Comparison of ENCODE assay signal across 12 cellular contexts in the genomic region with DNA sequence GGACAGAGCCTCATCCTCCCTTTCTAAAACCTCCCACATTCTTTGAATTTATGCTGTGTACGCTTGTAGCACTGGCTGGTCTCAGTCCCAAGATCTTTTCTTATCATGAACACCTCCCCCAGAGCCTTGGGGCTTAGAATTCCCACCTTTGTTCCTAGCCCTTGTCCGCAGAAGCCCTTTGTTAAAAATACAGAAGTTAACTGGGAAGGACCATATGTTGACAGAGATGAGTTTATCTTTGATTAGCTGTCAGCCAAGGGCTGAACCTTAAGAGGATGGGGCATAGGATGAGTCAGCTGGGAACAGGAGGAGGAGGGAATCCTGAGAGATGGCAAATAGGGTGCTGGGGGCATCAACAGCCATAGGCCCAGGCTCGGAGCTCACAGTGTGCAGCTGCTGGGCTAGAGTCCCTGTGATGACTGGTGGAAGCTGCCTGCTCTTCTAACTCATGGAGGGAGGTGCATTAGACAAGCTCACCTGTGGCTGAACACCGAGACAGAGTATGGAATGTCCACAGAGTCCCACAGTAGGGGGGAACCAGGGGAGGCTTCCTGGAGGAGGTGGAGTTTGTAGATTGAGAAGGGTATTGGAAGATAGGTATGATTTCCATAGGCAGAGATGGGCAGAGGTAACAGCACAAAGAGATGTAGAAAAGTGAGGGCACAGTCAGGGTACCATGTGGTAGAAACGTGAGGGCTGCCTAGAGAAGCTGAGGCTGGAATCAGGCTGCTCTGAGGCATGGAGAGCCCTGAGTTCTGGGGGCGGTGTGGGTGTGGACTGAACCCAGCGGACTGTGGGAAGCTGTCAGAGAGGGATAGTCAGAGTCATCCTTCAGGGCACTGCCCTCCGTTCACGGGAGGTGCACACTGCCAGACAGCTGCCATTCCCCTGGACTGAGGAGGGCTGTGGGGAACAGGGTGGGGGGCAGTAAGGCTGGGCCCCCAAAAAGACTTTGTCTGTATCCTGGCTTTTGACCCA. TPM values are rescaled to one million over a fixed set of nuclear protein-coding genes. Genes with fewer than 3 reads are reported as not detected.
DNase-seq lines count a peak whose midpoint lies in the region; ATAC-seq and TF ChIP-seq lines count a peak whose summit lies in the region.
"Had no signal": no experiment of that assay in that cellular context is flagged by ENCODE, and none has a peak within 500 bp of the region (broad histone marks: within the 10 kb centered on the region; RNA-seq: fewer than 3 reads in every experiment).

No MANE protein-coding gene starts in this region.

- TF ChIP-seq POLR2A in esophagus squamous epithelium (IDR thresholded peaks at IDR 0.05): no peak

- H3K4me1 Mint-ChIP-seq in stimulated activated effector memory CD8-positive, alpha-beta T cell treated with anti-CD3 and anti-CD28 coated beads, Interleukin-12 subunit alpha, Interleukin-12 subunit beta, amount 100 ng/mL, for 72 hours: peaks cover 61% of the 10 kb centered on the region

- H3K36me3 Mint-ChIP-seq in stimulated activated effector memory CD8-positive, alpha-beta T cell treated with anti-CD3 and anti-CD28 coated beads, Interleukin-12 subunit alpha, Interleukin-12 subunit beta, amount 100 ng/mL, for 72 hours: peaks cover 10% of the 10 kb centered on the region

- no peaks in the 10 kb centered on the region for H3K36me3 ChIP-seq in Panc1 (ENCODE audit: control insufficient read depth, insufficient read depth, low read length)
- H3K36me3 ChIP-seq in esophagus squamous epithelium: no peaks in the 10 kb centered on the region
- H3K36me3 ChIP-seq: prostate gland had no signal

- DNase-seq in NCI-H345 (lab: John Stamatoyannopoulos, UW) (peak; percentile 17), NCI-H345 treated with DMSO at 0.1 percent for 48 hours (lab: John Stamatoyannopoulos, UW; ENCODE audit: unreplicated experiment) (no peak), Panc1 (ENCODE audit: low read depth, low spot score) (no peak), esophagus squamous epithelium (lab: John Stamatoyannopoulos, UW) (no peak), GDM1 (lab: John Stamatoyannopoulos, UW) (no peak)
- DNase-seq in stimulated activated effector memory CD8-positive, alpha-beta T cell treated with anti-CD3 and anti-CD28 coated beads, Interleukin-12 subunit alpha, Interleukin-12 subunit beta, amount 100 ng/mL, for 72 hours (ENCODE audit: low spot score in 2 of 2): no peak
- DNase-seq: activated CD4-positive, alpha-beta T cell treated with anti-CD3 and anti-CD28 coated beads, Interleukin-2, amount 10 ng/mL, durations not matched to agents 7 days and 5 days; NCI-H1048 had no signal

- H3K27ac Mint-ChIP-seq in stimulated activated effector memory CD8-positive, alpha-beta T cell treated with anti-CD3 and anti-CD28 coated beads, Interleukin-12 subunit alpha, Interleukin-12 subunit beta, amount 100 ng/mL, for 72 hours: peak overlapping the region; percentile 86

- H3K27me3 ChIP-seq in Panc1 (ENCODE audit: control insufficient read depth, insufficient read depth, low read length): no peaks in the 10 kb centered on the region
- H3K27me3 ChIP-seq in esophagus squamous epithelium: no peaks in the 10 kb centered on the region

- BruUV-seq in Panc1 (replicated peaks; lab: Mats Ljungman, UMichigan): no TSS peak

- ATAC-seq in Panc1 (no peak), HG02981 (IDR thresholded peaks at IDR 0.05; ENCODE audit: unreplicated experiment) (no peak), GM21447 (IDR thresholded peaks at IDR 0.05; ENCODE audit: unreplicated experiment) (no peak)
- ATAC-seq in stimulated activated effector memory CD8-positive, alpha-beta T cell treated with anti-CD3 and anti-CD28 coated beads, Interleukin-12 subunit alpha, Interleukin-12 subunit beta, amount 100 ng/mL, for 72 hours: no peak

- WGBS in esophagus squamous epithelium, 2 donors: 72 to 80% methylated on average over 8 to 9 of the region's 9 CpGs

- no peaks in the 10 kb centered on the region for H3K9me3 Mint-ChIP-seq in stimulated activated effector memory CD8-positive, alpha-beta T cell treated with anti-CD3 and anti-CD28 coated beads, Interleukin-12 subunit alpha, Interleukin-12 subunit beta, amount 100 ng/mL, for 72 hours
- H3K9me3 Mint-ChIP-seq: activated CD4-positive, alpha-beta T cell treated with anti-CD3 and anti-CD28 coated beads, Interleukin-2, amount 10 ng/mL, durations not matched to agents 7 days and 5 days had no signal

- H3K9me3 ChIP-seq in Panc1 (ENCODE audit: control insufficient read depth, insufficient read depth, low read depth, low read length) (no peaks in the 10 kb centered on the region), esophagus squamous epithelium (no peaks in the 10 kb centered on the region)
- H3K9me3 ChIP-seq: prostate gland had no signal

- H3K4me1 ChIP-seq in Panc1 (ENCODE audit: control insufficient read depth, insufficient read depth, low read length) (peaks cover 39% of the 10 kb centered on the region), esophagus squamous epithelium (peaks cover 3 to 64% (median 11%) of the 10 kb centered on the region in 3 donors)
- H3K4me1 ChIP-seq: prostate gland had no signal

- in situ Hi-C loops in Panc1 (cut with HindIII; ENCODE audit: low pct_unique_long_range_greater_than_20kb, low sequenced_read_pairs): no loop called here

- intact Hi-C loops in Panc1 (cut with micrococcal nuclease; ENCODE audit: unreplicated experiment): loop anchor here (10.0 kb wide), 1 partner anchor 114 kb away; no protein-coding TSS in a partner anchor
- intact Hi-C loops in esophagus squamous epithelium (cut with DNase I): no loop called here

- CTCF ChIA-PET in Panc1 (lab: Charles Lee): no interaction called here

- no peak for TF ChIP-seq CTCF in Panc1 (IDR thresholded peaks at IDR 0.05)
- no peak for TF ChIP-seq CTCF in esophagus squamous epithelium (IDR thresholded peaks at IDR 0.05)

- H3K27ac ChIP-seq in Panc1 (ENCODE audit: low read length): peak overlapping the region; percentile 25
- H3K27ac ChIP-seq in esophagus squamous epithelium: peak overlapping the region in 3 of 4 donors; percentile 73 to 84 (median 73)
- H3K27ac ChIP-seq: 22Rv1, prostate gland had no signal

- no peak overlapping the region for H3K4me3 ChIP-seq in Panc1 (ENCODE audit: low read depth in 2 of 2, low read length in 2 of 2)
- H3K4me3 ChIP-seq in esophagus squamous epithelium: no peak overlapping the region
- H3K4me3 ChIP-seq: prostate gland had no signal

- POLR2A ChIA-PET in Panc1 (lab: Charles Lee): no interaction called here

- no peak overlapping the region for H3K4me3 Mint-ChIP-seq in stimulated activated effector memory CD8-positive, alpha-beta T cell treated with anti-CD3 and anti-CD28 coated beads, Interleukin-12 subunit alpha, Interleukin-12 subunit beta, amount 100 ng/mL, for 72 hours
- H3K4me3 Mint-ChIP-seq: activated CD4-positive, alpha-beta T cell treated with anti-CD3 and anti-CD28 coated beads, Interleukin-2, amount 10 ng/mL, durations not matched to agents 7 days and 5 days had no signal

RNA-seq across cellular contexts. Expression of gene MICAL2, which starts 9.9 kb away (rescaled TPM):
- 199 TPM for total RNA-seq in Panc1 (2021; ENCODE audit: unreplicated experiment)
- 183 TPM for polyA plus RNA-seq in Panc1 (2012; ENCODE audit: insufficient read length)
- total RNA-seq in esophagus squamous epithelium: 10 to 100 TPM; 10.1 to 49.0 (median 19.8) TPM
